Comparison of ENCODE assay signal across 1 cellular context in the genomic region with DNA sequence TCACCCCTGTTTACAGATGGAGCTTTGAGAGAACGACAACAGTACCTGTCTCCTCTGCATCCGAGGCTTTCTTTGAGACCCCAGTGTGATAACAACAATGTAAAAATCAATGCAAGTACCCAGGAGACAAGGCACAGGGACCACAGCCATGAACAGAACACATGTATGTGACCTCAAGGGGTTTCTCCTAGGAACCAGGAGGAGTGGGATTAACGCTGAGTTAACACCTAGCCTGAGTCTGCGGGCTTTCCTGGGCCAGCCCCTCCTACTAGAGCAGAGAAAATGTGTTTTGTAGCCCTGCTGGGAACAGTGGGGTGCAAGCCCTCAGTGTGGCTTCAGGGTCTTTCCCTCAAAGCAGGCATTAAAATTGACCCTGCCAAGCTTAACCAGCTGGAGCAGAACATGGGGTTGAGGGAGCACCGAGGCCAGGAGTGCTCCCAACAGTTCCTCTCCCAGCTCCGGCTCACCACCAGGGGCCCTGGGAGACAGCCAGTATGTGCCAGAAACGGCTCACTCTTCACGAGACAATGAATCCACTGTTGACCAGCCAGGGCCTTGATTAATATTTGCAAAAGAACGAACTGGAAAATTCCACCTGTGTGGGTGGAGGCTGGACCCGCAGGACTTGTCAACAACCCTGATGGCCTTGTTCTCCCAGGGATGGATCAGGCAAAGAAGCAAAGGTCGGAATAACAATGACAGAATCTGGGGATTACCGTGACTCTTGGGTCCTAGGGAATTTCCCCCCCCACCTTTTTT.
A peak's percentile ranks its signal among the peaks of the same experiment; 100 is the strongest.
TF ChIP-seq lines count a peak whose summit lies in the region.

No MANE protein-coding gene starts in this region.

TF ChIP-seq in HepG2, 621 proteins besides CTCF, POLR2A, EP300 and RAD21 (continued from another document and continues in another):
- TF ChIP-seq DPF2 (CRISPR knock-in tag; IDR thresholded peaks at IDR 0.05; ENCODE audit: borderline replicate concordance, low read depth) (peak; percentile 72), ZSCAN12 (CRISPR knock-in tag; IDR thresholded peaks at IDR 0.05) (peak; percentile 83; the same call in 1 of the 2 replicates), HNRNPL (IDR thresholded peaks at IDR 0.05; ENCODE audit: low read depth, low read length) (no peak), NR3C1 (CRISPR knock-in tag; IDR thresholded peaks at IDR 0.05) (no peak), SMARCC2 (IDR thresholded peaks at IDR 0.05) (no peak), SRF (IDR thresholded peaks at IDR 0.05; ENCODE audit: low read depth, low read length) (no peak), ISX (CRISPR knock-in tag; conservative IDR thresholded peaks at IDR 0.05) (no peak), UBTF (CRISPR knock-in tag; IDR thresholded peaks at IDR 0.05) (peak; percentile 82), ZNF570 (CRISPR knock-in tag; IDR thresholded peaks at IDR 0.05; ENCODE audit: borderline replicate concordance) (no peak), RNF2 (conservative IDR thresholded peaks at IDR 0.05; ENCODE audit: low read depth) (no peak), ZBTB20 (CRISPR knock-in tag; IDR thresholded peaks at IDR 0.05; ENCODE audit: borderline replicate concordance, low read depth) (no peak; the same call in 1 of the 2 replicates), TBX2 (CRISPR knock-in tag; IDR thresholded peaks at IDR 0.05; ENCODE audit: borderline replicate concordance) (peak; percentile 43; the same call in 1 of the 2 replicates), ZNF607 (CRISPR knock-in tag; IDR thresholded peaks at IDR 0.05; ENCODE audit: borderline replicate concordance) (no peak; the same call in 1 of the 2 replicates), ATF7-NPFF (CRISPR knock-in tag; IDR thresholded peaks at IDR 0.05; ENCODE audit: low read depth) (no peak; the same call in 1 of the 2 replicates), XBP1 (CRISPR knock-in tag; IDR thresholded peaks at IDR 0.05) (0 out of 2 replicates have a peak, but pooled peaks have one; percentile 37), ZNF253 (CRISPR knock-in tag; IDR thresholded peaks at IDR 0.05; ENCODE audit: borderline replicate concordance) (no peak), SALL2 (CRISPR knock-in tag; IDR thresholded peaks at IDR 0.05) (peak; percentile 44; the same call in 1 of the 2 replicates), DZIP1 (CRISPR knock-in tag; IDR thresholded peaks at IDR 0.05) (no peak), ZNF619 (CRISPR knock-in tag; IDR thresholded peaks at IDR 0.05) (no peak; the same call in 1 of the 2 replicates), ZNF136 (CRISPR knock-in tag; IDR thresholded peaks at IDR 0.05; ENCODE audit: low read depth) (0 out of 2 replicates have a peak, but pooled peaks have one; percentile 45), ZBTB1 (CRISPR knock-in tag; IDR thresholded peaks at IDR 0.05; ENCODE audit: borderline replicate concordance) (no peak), ZNF414 (CRISPR knock-in tag; IDR thresholded peaks at IDR 0.05) (no peak), RFXAP (CRISPR knock-in tag; IDR thresholded peaks at IDR 0.05; ENCODE audit: borderline replicate concordance) (peak; percentile 89; the same call in 1 of the 2 replicates), MXI1 (IDR thresholded peaks at IDR 0.05; ENCODE audit: borderline replicate concordance, low read depth, low read length) (peak; percentile 70; the same call in 1 of the 3 replicates), MED13 (CRISPR knock-in tag; IDR thresholded peaks at IDR 0.05) (0 out of 2 replicates have a peak, but pooled peaks have one; percentile 59), KLF9 (CRISPR knock-in tag; IDR thresholded peaks at IDR 0.05; ENCODE audit: low read depth) (0 out of 2 replicates have a peak, but pooled peaks have one; percentile 0), RXRA (CRISPR knock-in tag; IDR thresholded peaks at IDR 0.05) (peak; percentile 21; the same call in 1 of the 2 replicates), LBX2 (CRISPR knock-in tag; IDR thresholded peaks at IDR 0.05; ENCODE audit: borderline replicate concordance) (no peak), NCOA1 (CRISPR knock-in tag; IDR thresholded peaks at IDR 0.05) (no peak), ZNF839 (CRISPR knock-in tag; IDR thresholded peaks at IDR 0.05; ENCODE audit: borderline replicate concordance) (no peak), ZNF761 (CRISPR knock-in tag; conservative IDR thresholded peaks at IDR 0.05) (no peak), ZBTB25 (CRISPR knock-in tag; IDR thresholded peaks at IDR 0.05) (no peak; the same call in 1 of the 2 replicates), MTERF4 (CRISPR knock-in tag; IDR thresholded peaks at IDR 0.05) (no peak), ZNF10 (CRISPR knock-in tag; IDR thresholded peaks at IDR 0.05; ENCODE audit: borderline replicate concordance, low read depth) (no peak), ZNF207 (IDR thresholded peaks at IDR 0.05; ENCODE audit: borderline replicate concordance) (no peak), ARNT2 (CRISPR knock-in tag; IDR thresholded peaks at IDR 0.05; ENCODE audit: low read depth) (no peak; the same call in 1 of the 2 replicates)
- TF ChIP-seq, protein P1, sequence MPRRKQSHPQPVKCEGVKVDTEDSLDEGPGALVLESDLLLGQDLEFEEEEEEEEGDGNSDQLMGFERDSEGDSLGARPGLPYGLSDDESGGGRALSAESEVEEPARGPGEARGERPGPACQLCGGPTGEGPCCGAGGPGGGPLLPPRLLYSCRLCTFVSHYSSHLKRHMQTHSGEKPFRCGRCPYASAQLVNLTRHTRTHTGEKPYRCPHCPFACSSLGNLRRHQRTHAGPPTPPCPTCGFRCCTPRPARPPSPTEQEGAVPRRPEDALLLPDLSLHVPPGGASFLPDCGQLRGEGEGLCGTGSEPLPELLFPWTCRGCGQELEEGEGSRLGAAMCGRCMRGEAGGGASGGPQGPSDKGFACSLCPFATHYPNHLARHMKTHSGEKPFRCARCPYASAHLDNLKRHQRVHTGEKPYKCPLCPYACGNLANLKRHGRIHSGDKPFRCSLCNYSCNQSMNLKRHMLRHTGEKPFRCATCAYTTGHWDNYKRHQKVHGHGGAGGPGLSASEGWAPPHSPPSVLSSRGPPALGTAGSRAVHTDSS (CRISPR knock-in tag; conservative IDR thresholded peaks at IDR 0.05): no peak
- TF ChIP-seq, protein P2, sequence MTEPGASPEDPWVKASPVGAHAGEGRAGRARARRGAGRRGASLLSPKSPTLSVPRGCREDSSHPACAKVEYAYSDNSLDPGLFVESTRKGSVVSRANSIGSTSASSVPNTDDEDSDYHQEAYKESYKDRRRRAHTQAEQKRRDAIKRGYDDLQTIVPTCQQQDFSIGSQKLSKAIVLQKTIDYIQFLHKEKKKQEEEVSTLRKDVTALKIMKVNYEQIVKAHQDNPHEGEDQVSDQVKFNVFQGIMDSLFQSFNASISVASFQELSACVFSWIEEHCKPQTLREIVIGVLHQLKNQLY (CRISPR knock-in tag; IDR thresholded peaks at IDR 0.05): peak; percentile 67; the same call in 1 of the 2 replicates
- TF ChIP-seq, protein P3, sequence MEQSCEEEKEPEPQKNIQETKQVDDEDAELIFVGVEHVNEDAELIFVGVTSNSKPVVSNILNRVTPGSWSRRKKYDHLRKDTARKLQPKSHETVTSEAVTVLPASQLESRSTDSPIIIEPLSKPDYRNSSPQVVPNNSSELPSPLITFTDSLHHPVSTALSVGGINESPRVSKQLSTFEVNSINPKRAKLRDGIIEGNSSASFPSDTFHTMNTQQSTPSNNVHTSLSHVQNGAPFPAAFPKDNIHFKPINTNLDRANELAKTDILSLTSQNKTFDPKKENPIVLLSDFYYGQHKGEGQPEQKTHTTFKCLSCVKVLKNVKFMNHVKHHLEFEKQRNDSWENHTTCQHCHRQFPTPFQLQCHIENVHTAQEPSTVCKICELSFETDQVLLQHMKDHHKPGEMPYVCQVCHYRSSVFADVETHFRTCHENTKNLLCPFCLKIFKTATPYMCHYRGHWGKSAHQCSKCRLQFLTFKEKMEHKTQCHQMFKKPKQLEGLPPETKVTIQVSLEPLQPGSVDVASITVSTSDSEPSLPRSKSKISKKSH (CRISPR knock-in tag; IDR thresholded peaks at IDR 0.05; ENCODE audit: borderline replicate concordance): no peak
- TF ChIP-seq, protein P4, sequence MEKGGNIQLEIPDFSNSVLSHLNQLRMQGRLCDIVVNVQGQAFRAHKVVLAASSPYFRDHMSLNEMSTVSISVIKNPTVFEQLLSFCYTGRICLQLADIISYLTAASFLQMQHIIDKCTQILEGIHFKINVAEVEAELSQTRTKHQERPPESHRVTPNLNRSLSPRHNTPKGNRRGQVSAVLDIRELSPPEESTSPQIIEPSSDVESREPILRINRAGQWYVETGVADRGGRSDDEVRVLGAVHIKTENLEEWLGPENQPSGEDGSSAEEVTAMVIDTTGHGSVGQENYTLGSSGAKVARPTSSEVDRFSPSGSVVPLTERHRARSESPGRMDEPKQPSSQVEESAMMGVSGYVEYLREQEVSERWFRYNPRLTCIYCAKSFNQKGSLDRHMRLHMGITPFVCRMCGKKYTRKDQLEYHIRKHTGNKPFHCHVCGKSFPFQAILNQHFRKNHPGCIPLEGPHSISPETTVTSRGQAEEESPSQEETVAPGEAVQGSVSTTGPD (CRISPR knock-in tag; IDR thresholded peaks at IDR 0.05): peak; percentile 91
- TF ChIP-seq, protein P5, sequence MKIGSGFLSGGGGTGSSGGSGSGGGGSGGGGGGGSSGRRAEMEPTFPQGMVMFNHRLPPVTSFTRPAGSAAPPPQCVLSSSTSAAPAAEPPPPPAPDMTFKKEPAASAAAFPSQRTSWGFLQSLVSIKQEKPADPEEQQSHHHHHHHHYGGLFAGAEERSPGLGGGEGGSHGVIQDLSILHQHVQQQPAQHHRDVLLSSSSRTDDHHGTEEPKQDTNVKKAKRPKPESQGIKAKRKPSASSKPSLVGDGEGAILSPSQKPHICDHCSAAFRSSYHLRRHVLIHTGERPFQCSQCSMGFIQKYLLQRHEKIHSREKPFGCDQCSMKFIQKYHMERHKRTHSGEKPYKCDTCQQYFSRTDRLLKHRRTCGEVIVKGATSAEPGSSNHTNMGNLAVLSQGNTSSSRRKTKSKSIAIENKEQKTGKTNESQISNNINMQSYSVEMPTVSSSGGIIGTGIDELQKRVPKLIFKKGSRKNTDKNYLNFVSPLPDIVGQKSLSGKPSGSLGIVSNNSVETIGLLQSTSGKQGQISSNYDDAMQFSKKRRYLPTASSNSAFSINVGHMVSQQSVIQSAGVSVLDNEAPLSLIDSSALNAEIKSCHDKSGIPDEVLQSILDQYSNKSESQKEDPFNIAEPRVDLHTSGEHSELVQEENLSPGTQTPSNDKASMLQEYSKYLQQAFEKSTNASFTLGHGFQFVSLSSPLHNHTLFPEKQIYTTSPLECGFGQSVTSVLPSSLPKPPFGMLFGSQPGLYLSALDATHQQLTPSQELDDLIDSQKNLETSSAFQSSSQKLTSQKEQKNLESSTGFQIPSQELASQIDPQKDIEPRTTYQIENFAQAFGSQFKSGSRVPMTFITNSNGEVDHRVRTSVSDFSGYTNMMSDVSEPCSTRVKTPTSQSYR (CRISPR knock-in tag; IDR thresholded peaks at IDR 0.05; ENCODE audit: borderline replicate concordance): 0 out of 2 replicates have a peak, but pooled peaks have one; percentile 11
